8 cellular contexts compared by ENCODE assay signal in genomic region chr2:20525041-20526035, GRCh38.
DNase-seq lines count a peak whose midpoint lies in the region; ATAC-seq and TF ChIP-seq lines count a peak whose summit lies in the region.

No MANE protein-coding gene starts in this region.

- ATAC-seq in GM19452 (IDR thresholded peaks at IDR 0.05; ENCODE audit: unreplicated experiment) (peak; percentile 95), HG03439 (IDR thresholded peaks at IDR 0.05; ENCODE audit: unreplicated experiment) (peak; percentile 95), mucosa of descending colon (peak; percentile 48)

- H3K27me3 ChIP-seq in brain microvascular endothelial cell (replicated peaks) = no peaks in the 10 kb centered on the region

- H3K9me3 ChIP-seq in mucosa of descending colon = no peaks in the 10 kb centered on the region

- no peaks in the 10 kb centered on the region for H3K4me1 ChIP-seq in mucosa of descending colon (ENCODE audit: low read depth)

- TF ChIP-seq CTCF in brain microvascular endothelial cell (IDR thresholded peaks at IDR 0.05; ENCODE audit: low read depth, low read length, missing control alignments) (peak; percentile 20), mucosa of descending colon (IDR thresholded peaks at IDR 0.05) (no peak)

- intact Hi-C loops in mucosa of descending colon (cut with DNase I, micrococcal nuclease) = no loop called here

- H3K4me3 ChIP-seq in brain microvascular endothelial cell (ENCODE audit: low read depth, low read length) (no peak overlapping the region), mucosa of descending colon (no peak overlapping the region)

- H3K27ac ChIP-seq in brain microvascular endothelial cell = peak overlapping the region; percentile 26

- DNase-seq in GM03348 (ENCODE audit: low spot score) (peak; percentile 55), brain microvascular endothelial cell (peak; percentile 70), mucosa of descending colon (no peak), NCI-H2081 treated with DMSO at 0.1 percent for 48 hours (lab: John Stamatoyannopoulos, UW) (no peak), cerebellar nuclear complex (lab: John Stamatoyannopoulos, UW) (no peak), occipital lobe (lab: John Stamatoyannopoulos, UW) (no peak)

- in situ Hi-C loops in brain microvascular endothelial cell (cut with HindIII; ENCODE audit: low pct_ligation_motif_present, low sequenced_read_pairs) = no loop called here

- H3K36me3 ChIP-seq in brain microvascular endothelial cell (replicated peaks) = no peaks in the 10 kb centered on the region
- no peaks in the 10 kb centered on the region for H3K36me3 ChIP-seq in mucosa of descending colon (ENCODE audit: low read depth)

Comparison
In these comparisons a context has a peak if more than half of its experiments do, and no peak if none do; other contexts are left out.
1. DNase-seq: peak in GM03348 (single experiment) and brain microvascular endothelial cell (single experiment); none in mucosa of descending colon (0 of 3), NCI-H2081 treated with DMSO at 0.1 percent for 48 hours (single experiment), cerebellar nuclear complex (0 of 2) and occipital lobe (single experiment).
2. Peak in every context shown above with its lines, with median percentiles within 50 percentile points of each other: ATAC-seq.